13 cellular contexts compared by ENCODE assay signal in genomic region chr1:27689423-27690173, GRCh38. TPM values are rescaled to one million over a fixed set of nuclear protein-coding genes. Genes with fewer than 3 reads are reported as not detected.
DNase-seq lines count a peak whose midpoint lies in the region; ATAC-seq, FAIRE-seq and TF ChIP-seq lines count a peak whose summit lies in the region.
"Had no signal": no experiment of that assay in that cellular context is flagged by ENCODE, and none has a peak within 500 bp of the region (broad histone marks: within the 10 kb centered on the region; RNA-seq: fewer than 3 reads in every experiment).

No MANE protein-coding gene starts in this region.

- no peaks in the 10 kb centered on the region for H3K36me3 Mint-ChIP-seq in chondrocyte (ENCODE audit: low read depth)

- peaks cover 3% of the 10 kb centered on the region for H3K9me3 Mint-ChIP-seq in chondrocyte (ENCODE audit: low read depth)

- no peak overlapping the region for H2AK5ac ChIP-seq in trophoblast cell (ENCODE audit: low read length)

- TF ChIP-seq CTCF in chondrocyte (IDR thresholded peaks at IDR 0.05): no peak

- H4K8ac ChIP-seq in trophoblast cell (ENCODE audit: low read depth, low read length): no peak overlapping the region

- peaks cover 16 to 21% of the 10 kb centered on the region in 2 experiments for H3K4me1 ChIP-seq in trophoblast cell (ENCODE audit: control insufficient read depth in 1 of 2, insufficient read depth in 2 of 2, low read length in 2 of 2)
- H3K4me1 ChIP-seq: A549, vagina had no signal

- peaks cover 9% of the 10 kb centered on the region for H3K27me3 Mint-ChIP-seq in chondrocyte (ENCODE audit: low read depth)

- H3K27ac ChIP-seq in trophoblast cell (ENCODE audit: low read depth, low read length): peak overlapping the region; percentile 28
- H3K27ac ChIP-seq: A549, vagina had no signal

- H3K79me1 ChIP-seq in trophoblast cell (ENCODE audit: low read length): peaks cover 13% of the 10 kb centered on the region

- DNase-seq in activated CD4-positive, CD25-positive, alpha-beta regulatory T cell (lab: John Stamatoyannopoulos, UW): no peak
- no peak for DNase-seq in chondrocyte (ENCODE audit: low spot score)
- peak in 1 of 2 donors; percentile 46 for DNase-seq in trophoblast cell
- DNase-seq in activated effector memory CD4-positive, alpha-beta T cell treated with Interleukin-2 at 50 U/mL for 16 hours: no peak
- DNase-seq in RCC 7860 (ENCODE audit: low spot score): no peak
- DNase-seq in nucleus accumbens (lab: John Stamatoyannopoulos, UW): no peak
- DNase-seq: retina had no signal

- no peak overlapping the region for H2AFZ ChIP-seq in trophoblast cell (ENCODE audit: insufficient read depth, low read length, poor library complexity)

- no peak overlapping the region for H2BK5ac ChIP-seq in trophoblast cell (ENCODE audit: low read depth, low read length, poor library complexity)

- H2BK12ac ChIP-seq in trophoblast cell (ENCODE audit: low read length): no peak overlapping the region

- no CpG with 5 or more reads among the region's 4 CpGs for WGBS in trophoblast cell (ENCODE audit: extremely low coverage, insufficient coverage, insufficient read length)

- H3K4ac ChIP-seq in trophoblast cell (ENCODE audit: low read depth, low read length): no peak overlapping the region

- no peak overlapping the region for H3K4me3 ChIP-seq in trophoblast cell (ENCODE audit: low read depth, low read length)
- H3K4me3 ChIP-seq: A549, vagina had no signal

- H3K36me3 ChIP-seq in trophoblast cell (ENCODE audit: control insufficient read depth in 1 of 2, insufficient read depth in 2 of 2, low read length in 2 of 2): no peaks in the 10 kb centered on the region
- H3K36me3 ChIP-seq: vagina had no signal

- peak; percentile 53 to 75 for ATAC-seq in activated CD4-positive, CD25-positive, alpha-beta regulatory T cell treated with anti-CD3 and anti-CD28 coated beads, Interleukin-2, amount 50 U/mL, for 24 hours
- peak; percentile 60 for ATAC-seq in HG02798 (IDR thresholded peaks at IDR 0.05; ENCODE audit: poor library complexity, unreplicated experiment)
- ATAC-seq: A549 had no signal

- no peak overlapping the region for H2BK120ac ChIP-seq in trophoblast cell (ENCODE audit: insufficient read depth, low read length, poor library complexity)

- no peak overlapping the region for H3K4me3 Mint-ChIP-seq in chondrocyte (ENCODE audit: unreplicated experiment)

- no peaks in the 10 kb centered on the region for H3K27me3 ChIP-seq in trophoblast cell (ENCODE audit: insufficient read depth, low read length)
- H3K27me3 ChIP-seq: vagina had no signal

- peak overlapping the region; percentile 46 for H3K27ac Mint-ChIP-seq in chondrocyte (ENCODE audit: unreplicated experiment)

- no peak overlapping the region for H3K23ac ChIP-seq in trophoblast cell (ENCODE audit: low read length)

- peaks cover 10% of the 10 kb centered on the region for H3K4me1 Mint-ChIP-seq in chondrocyte (ENCODE audit: low read depth)

- no peak overlapping the region for H3K14ac ChIP-seq in trophoblast cell (ENCODE audit: low read length)

- peak overlapping the region; percentile 37 for H3K9ac ChIP-seq in trophoblast cell (ENCODE audit: low read length)

- peaks cover 2% of the 10 kb centered on the region for H3K79me2 ChIP-seq in trophoblast cell (ENCODE audit: control insufficient read depth, insufficient read depth, low read length, poor library complexity)

- H3K9me3 ChIP-seq in trophoblast cell (ENCODE audit: insufficient read depth, low read depth, low read length): peaks cover 4% of the 10 kb centered on the region
- H3K9me3 ChIP-seq: A549, vagina had no signal

- no peak overlapping the region for H3K18ac ChIP-seq in trophoblast cell (ENCODE audit: low read length)

- no peak overlapping the region for H4K91ac ChIP-seq in trophoblast cell (ENCODE audit: low read depth, low read length)

- H3K4me2 ChIP-seq in trophoblast cell (ENCODE audit: low read length): no peak overlapping the region
- H3K4me2 ChIP-seq: A549 had no signal

- H4K12ac ChIP-seq in trophoblast cell (ENCODE audit: low read depth, low read length): no peak overlapping the region

- FAIRE-seq in RCC 7860 (lab: Jason Lieb, UNC): no peak
- FAIRE-seq: A549, frontal cortex had no signal

RNA-seq across cellular contexts. Expression of gene IFI6, which starts 17.6 kb away (rescaled TPM):
- total RNA-seq in chondrocyte: 23.2 to 36.1 TPM (median 25.0 TPM) in 3 replicates
- polyA plus RNA-seq in trophoblast cell (2013): 107 and 108 TPM in 2 replicates

RNA-seq across cellular contexts. Expression of gene FAM76A, which starts 36.2 kb away (rescaled TPM):
- 12.7 to 15.1 TPM (median 13.6 TPM) in 3 replicates for total RNA-seq in chondrocyte
- 14.8 and 16.1 TPM in 2 replicates for polyA plus RNA-seq in trophoblast cell (2013)

RNA-seq across cellular contexts. Expression of gene FGR, which starts 54.6 kb away (rescaled TPM):
- total RNA-seq in chondrocyte: not detected in 3 replicates
- polyA plus RNA-seq in trophoblast cell (2013): 0.04 TPM in 1 of 2 replicates, not detected in the other
- total RNA-seq: HT-29 had no signal
- polyA plus RNA-seq: A549 had no signal
